ENCODE assay signal across 9 cellular contexts in the genomic region with DNA sequence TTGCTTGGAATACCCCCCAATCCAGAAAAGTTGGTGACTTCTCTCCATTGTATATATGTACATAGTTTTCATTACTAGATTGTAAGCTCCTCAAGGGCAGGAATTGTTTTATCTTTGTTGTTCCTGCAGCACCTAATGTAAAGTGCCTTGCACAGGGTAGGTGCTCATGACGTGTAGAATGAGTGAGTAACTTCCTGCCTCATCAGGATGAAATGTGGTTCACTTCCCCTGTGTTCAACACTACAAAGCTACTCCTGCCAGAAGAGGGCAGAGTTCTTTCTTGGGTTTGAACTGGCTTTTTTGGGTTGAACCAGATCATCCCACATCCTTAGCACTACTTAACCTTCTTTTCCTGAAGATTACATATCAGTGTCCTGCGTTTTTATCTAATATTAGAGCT. TPM values are rescaled to one million over a fixed set of nuclear protein-coding genes. Genes with fewer than 3 reads are reported as not detected.
DNase-seq lines count a peak whose midpoint lies in the region; ATAC-seq and TF ChIP-seq lines count a peak whose summit lies in the region.
"Had no signal": no experiment of that assay in that cellular context is flagged by ENCODE, and none has a peak within 500 bp of the region (broad histone marks: within the 10 kb centered on the region; RNA-seq: fewer than 3 reads in every experiment).

No MANE protein-coding gene starts in this region.

- TF ChIP-seq CTCF in NB4 (IDR thresholded peaks at IDR 0.05; ENCODE audit: low read depth, low read length) (peak; percentile 33), type B pancreatic cell (conservative IDR thresholded peaks at IDR 0.05) (peak; percentile 32), hepatocyte (IDR thresholded peaks at IDR 0.05; ENCODE audit: poor library complexity) (no peak)

- peaks cover 28% of the 10 kb centered on the region for H3K36me3 Mint-ChIP-seq in type B pancreatic cell

- H3K27ac ChIP-seq in hepatocyte = no peak overlapping the region

- no peaks in the 10 kb centered on the region for H4K20me1 ChIP-seq in hepatocyte (ENCODE audit: insufficient read depth, poor library complexity, severe bottlenecking)

- H3K79me2 ChIP-seq in hepatocyte = no peaks in the 10 kb centered on the region

- no peak overlapping the region for H3K4me3 Mint-ChIP-seq in type B pancreatic cell

- H3K27me3 Mint-ChIP-seq in type B pancreatic cell = no peaks in the 10 kb centered on the region

- no peak overlapping the region for H3K4me2 ChIP-seq in hepatocyte

- H3K27me3 ChIP-seq in hepatocyte = no peaks in the 10 kb centered on the region

- H3K9me3 ChIP-seq in hepatocyte (ENCODE audit: low read depth) = no peaks in the 10 kb centered on the region

- WGBS in hepatocyte (ENCODE audit: low lambda C conversion rate, missing lambda C conversion rate) = 61% methylated on average over 2 of the region's 2 CpGs

- no peak overlapping the region for H2AFZ ChIP-seq in hepatocyte

- DNase-seq in stimulated activated CD4-positive, alpha-beta T cell treated with anti-CD3 and anti-CD28 coated beads, Interleukin-15, amount 100 ng/mL, for 24 hours = peak; percentile 5
- no peak for DNase-seq in stimulated activated CD4-positive, alpha-beta T cell treated with anti-CD3 and anti-CD28 coated beads, Interleukin-4, amount 100 ng/mL, for 1 hour
- DNase-seq in NB4 (ENCODE audit: low read depth) (peak; percentile 61), erythroblast (lab: John Stamatoyannopoulos, UW) (peak; percentile 25 to 46), type B pancreatic cell (ENCODE audit: extremely low spot score, unreplicated experiment) (no peak), hepatocyte (ENCODE audit: low spot score) (no peak), OCI-M2 (lab: John Stamatoyannopoulos, UW; ENCODE audit: unreplicated experiment) (no peak)
- DNase-seq: GOT3 had no signal

- no peak overlapping the region for H3K4me3 ChIP-seq in NB4 (ENCODE audit: low read depth, low read length)
- H3K4me3 ChIP-seq in hepatocyte = no peak overlapping the region

- H3K9me2 ChIP-seq in hepatocyte (replicated peaks; ENCODE audit: insufficient read depth) = no peaks in the 10 kb centered on the region

- H3K9me3 Mint-ChIP-seq in type B pancreatic cell = peaks cover 17% of the 10 kb centered on the region

- no peaks in the 10 kb centered on the region for H3K4me1 Mint-ChIP-seq in type B pancreatic cell (ENCODE audit: unreplicated experiment)

- ATAC-seq in HG02623 (IDR thresholded peaks at IDR 0.05; ENCODE audit: unreplicated experiment) = no peak

- TF ChIP-seq POLR2A in NB4 (IDR thresholded peaks at IDR 0.05; ENCODE audit: extremely low read depth, insufficient read length) = no peak
- no peak for TF ChIP-seq POLR2A in erythroblast (IDR thresholded peaks at IDR 0.05; ENCODE audit: low read length)

- H3K27ac Mint-ChIP-seq in type B pancreatic cell = no peak overlapping the region

- H3K36me3 ChIP-seq in hepatocyte (replicated peaks; ENCODE audit: insufficient read depth, low read depth) = no peaks in the 10 kb centered on the region

- H3K4me1 ChIP-seq in hepatocyte (ENCODE audit: insufficient read depth) = no peaks in the 10 kb centered on the region

RNA-seq across cellular contexts. Expression of a gene that starts 23.9 kb away (rescaled TPM):
- total RNA-seq in type B pancreatic cell (ENCODE audit: low replicate concordance) (23.7 and 25.9 TPM in 2 replicates), hepatocyte (16.6 and 19.2 TPM in 2 replicates)
- polyA plus RNA-seq in hepatocyte = 5.7 and 6.1 TPM in 2 replicates

RNA-seq across cellular contexts. Expression of a gene that starts 24.4 kb away (rescaled TPM):
- total RNA-seq in type B pancreatic cell (ENCODE audit: low replicate concordance) (16.0 and 19.6 TPM in 2 replicates), hepatocyte (10.5 and 13.1 TPM in 2 replicates)
- polyA plus RNA-seq in hepatocyte = 7.3 and 10.5 TPM in 2 replicates

Comparison
In these comparisons a context has a peak if more than half of its experiments do, and no peak if none do; other contexts are left out.
1. DNase-seq: peak in stimulated activated CD4-positive, alpha-beta T cell treated with anti-CD3 and anti-CD28 coated beads, Interleukin-15, amount 100 ng/mL, for 24 hours (single experiment), NB4 (single experiment) and erythroblast (2 of 2); none in stimulated activated CD4-positive, alpha-beta T cell treated with anti-CD3 and anti-CD28 coated beads, Interleukin-4, amount 100 ng/mL, for 1 hour (single experiment), type B pancreatic cell (single experiment), hepatocyte (single experiment) and OCI-M2 (single experiment).